In the genomic region with DNA sequence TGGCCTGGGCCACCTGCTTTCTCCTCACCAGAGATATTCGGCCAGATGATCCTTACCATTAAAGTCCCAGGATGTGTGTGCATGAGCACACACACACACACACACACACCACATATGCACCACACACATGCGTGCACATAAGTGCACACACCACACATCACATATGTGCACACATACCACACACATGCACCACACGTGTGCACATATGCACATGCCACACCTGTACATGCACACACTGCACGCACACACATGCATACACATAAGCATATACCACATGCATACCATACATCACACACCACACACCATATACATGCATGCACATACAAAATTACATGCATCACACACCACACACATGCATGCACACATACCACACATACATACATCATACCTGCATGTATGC, we compare ENCODE assay signal across 21 cellular contexts. TPM values are rescaled to one million over a fixed set of nuclear protein-coding genes. Genes with fewer than 3 reads are reported as not detected.
A peak's percentile ranks its signal among the peaks of the same experiment; 100 is the strongest.
DNase-seq lines count a peak whose midpoint lies in the region; ATAC-seq and TF ChIP-seq lines count a peak whose summit lies in the region.
"Had no signal": no experiment of that assay in that cellular context is flagged by ENCODE, and none has a peak within 500 bp of the region (broad histone marks: within the 10 kb centered on the region; RNA-seq: fewer than 3 reads in every experiment).

No MANE protein-coding gene starts in this region.

- H3K9me3 ChIP-seq in heart left ventricle (no peaks in the 10 kb centered on the region), hepatocyte (ENCODE audit: low read depth) (no peaks in the 10 kb centered on the region), stomach smooth muscle (ENCODE audit: control insufficient read depth in 2 of 2, low read length in 2 of 2) (no peaks in the 10 kb centered on the region)
- H3K9me3 ChIP-seq: lower lobe of right lung, neutrophil, prostate gland had no signal

- POLR2A ChIA-PET in WTC11 (lab: Charles Lee) = no interaction called here

- no peak overlapping the region for H3K4me2 ChIP-seq in hepatocyte
- H3K4me2 ChIP-seq: KMS-11 had no signal

- CTCF ChIA-PET in WTC11 (lab: Charles Lee) = interaction anchor here (1.4 to 1.6 kb wide), 2 partner anchors 18 to 129 kb away, joined by 3 to 4 read pairs; no protein-coding TSS in a partner anchor

- no peaks in the 10 kb centered on the region for H3K27me3 ChIP-seq in heart left ventricle
- H3K27me3 ChIP-seq in hepatocyte = no peaks in the 10 kb centered on the region
- no peaks in the 10 kb centered on the region for H3K27me3 ChIP-seq in stomach smooth muscle (ENCODE audit: control insufficient read depth in 1 of 2, insufficient read depth in 2 of 2, low read length in 2 of 2)
- H3K27me3 ChIP-seq: neutrophil had no signal

- no peak overlapping the region for H3K4me3 Mint-ChIP-seq in WTC11
- H3K4me3 Mint-ChIP-seq: activated naive CD8-positive, alpha-beta T cell treated with anti-CD3 and anti-CD28 coated beads, Interleukin-2, amount 10 ng/mL, durations not matched to agents 7 days and 5 days; activated T-cell treated with anti-CD3 and anti-CD28 coated beads, Interleukin-2, amount 50 U/mL, for 24 hours; CD8-positive, alpha-beta T cell; stimulated activated naive CD8-positive, alpha-beta T cell treated with anti-CD3 and anti-CD28 coated beads, Interleukin-15, Interleukin-2, amounts not matched to agents 100 ng/mL and 50 ng/mL, for 24 hours had no signal

- H3K4me3 ChIP-seq in heart left ventricle = no peak overlapping the region
- H3K4me3 ChIP-seq in hepatocyte = no peak overlapping the region
- no peak overlapping the region for H3K4me3 ChIP-seq in stomach smooth muscle (ENCODE audit: low read length in 2 of 2)
- H3K4me3 ChIP-seq: lower lobe of right lung, prostate gland had no signal

- ATAC-seq in heart left ventricle (no peak), left cardiac atrium (no peak), WTC11 (no peak), HG02610 (IDR thresholded peaks at IDR 0.05; ENCODE audit: unreplicated experiment) (no peak), HG02763 (IDR thresholded peaks at IDR 0.05; ENCODE audit: unreplicated experiment) (no peak)
- ATAC-seq: CD8-positive, alpha-beta T cell had no signal

- H4K20me1 ChIP-seq in hepatocyte (ENCODE audit: insufficient read depth, poor library complexity, severe bottlenecking) = no peaks in the 10 kb centered on the region

- no peak overlapping the region for H2AFZ ChIP-seq in hepatocyte

- peaks cover 18 to 74% (median 48%) of the 10 kb centered on the region in 12 donors for H3K4me1 ChIP-seq in heart left ventricle
- H3K4me1 ChIP-seq in hepatocyte (ENCODE audit: insufficient read depth) = peaks cover 43% of the 10 kb centered on the region
- peaks cover 52% of the 10 kb centered on the region for H3K4me1 ChIP-seq in stomach smooth muscle (ENCODE audit: control insufficient read depth, insufficient read depth, low read length)

- H3K9me2 ChIP-seq in hepatocyte (replicated peaks; ENCODE audit: insufficient read depth) = no peaks in the 10 kb centered on the region

- peak overlapping the region; percentile 79 to 91 (median 87) for H3K27ac ChIP-seq in heart left ventricle
- H3K27ac ChIP-seq in hepatocyte = peak overlapping the region; percentile 69
- H3K27ac ChIP-seq in stomach smooth muscle (ENCODE audit: low read length) = peak overlapping the region; percentile 56
- H3K27ac ChIP-seq: KMS-11, lower lobe of right lung, neutrophil had no signal

- H3K27ac Mint-ChIP-seq in WTC11 = peak overlapping the region; percentile 24
- H3K27ac Mint-ChIP-seq: activated naive CD8-positive, alpha-beta T cell treated with anti-CD3 and anti-CD28 coated beads, Interleukin-2, amount 10 ng/mL, durations not matched to agents 7 days and 5 days; activated T-cell treated with anti-CD3 and anti-CD28 coated beads, Interleukin-2, amount 50 U/mL, for 24 hours; CD8-positive, alpha-beta T cell; stimulated activated naive CD8-positive, alpha-beta T cell treated with anti-CD3 and anti-CD28 coated beads, Interleukin-15, Interleukin-2, amounts not matched to agents 100 ng/mL and 50 ng/mL, for 24 hours had no signal

- TF ChIP-seq CTCF in heart left ventricle (IDR thresholded peaks at IDR 0.05) (no peak), WTC11 (IDR thresholded peaks at IDR 0.05) (no peak), hepatocyte (IDR thresholded peaks at IDR 0.05; ENCODE audit: poor library complexity) (no peak)

- intact Hi-C loops in heart left ventricle (cut with DNase I) = loop anchor here in 6 of 10 donors (5.0 to 10.0 kb wide), 4 partner anchors 35 to 95 kb away; a partner anchor contains a TSS
- intact Hi-C loops in left cardiac atrium (cut with DNase I) = loop anchor here (5.0 to 10.0 kb wide), 2 partner anchors 35 to 57 kb away; no protein-coding TSS in a partner anchor

- DNase-seq in heart left ventricle (no peak), left cardiac atrium (no peak), WTC11 (ENCODE audit: low spot score) (no peak), hepatocyte (ENCODE audit: low spot score) (no peak)
- DNase-seq in activated CD4-positive, alpha-beta T cell treated with anti-CD3 and anti-CD28 coated beads, Interleukin-2, amount 50 U/mL, for 1 hour = no peak
- DNase-seq: activated CD4-positive, alpha-beta T cell treated with anti-CD3 and anti-CD28 coated beads for 48 hours; activated gamma-delta T cell; activated naive CD8-positive, alpha-beta T cell treated with anti-CD3 and anti-CD28 coated beads, Interleukin-2, amount 10 ng/mL, durations not matched to agents 7 days and 5 days; activated T-cell treated with anti-CD3 and anti-CD28 coated beads, Interleukin-2, amount 50 U/mL, for 24 hours; CD8-positive, alpha-beta T cell; cerebellar nuclear complex; HCEC 1CT; lower lobe of right lung; NCI-H1436 treated with DMSO at 0.1 percent for 48 hours had no signal

- no peak overlapping the region for H3K9ac ChIP-seq in stomach smooth muscle (ENCODE audit: low read length in 2 of 2)
- H3K9ac ChIP-seq: KMS-11 had no signal

- H3K9me3 Mint-ChIP-seq in WTC11 = peaks cover 11% of the 10 kb centered on the region
- H3K9me3 Mint-ChIP-seq: activated naive CD8-positive, alpha-beta T cell treated with anti-CD3 and anti-CD28 coated beads, Interleukin-2, amount 10 ng/mL, durations not matched to agents 7 days and 5 days; activated T-cell treated with anti-CD3 and anti-CD28 coated beads, Interleukin-2, amount 50 U/mL, for 24 hours; stimulated activated naive CD8-positive, alpha-beta T cell treated with anti-CD3 and anti-CD28 coated beads, Interleukin-15, Interleukin-2, amounts not matched to agents 100 ng/mL and 50 ng/mL, for 24 hours had no signal

- no peak for TF ChIP-seq POLR2A in heart left ventricle (IDR thresholded peaks at IDR 0.05)

- peaks cover 30% of the 10 kb centered on the region for H3K4me1 Mint-ChIP-seq in WTC11

- WGBS in heart left ventricle, 4 donors = 71 to 75% (median 73%) methylated on average over 4 of the region's 4 CpGs
- 89% methylated on average over 4 of the region's 4 CpGs for WGBS in hepatocyte (ENCODE audit: low lambda C conversion rate, missing lambda C conversion rate)

- H3K36me3 ChIP-seq in heart left ventricle (no peaks in the 10 kb centered on the region), hepatocyte (replicated peaks; ENCODE audit: insufficient read depth, low read depth) (no peaks in the 10 kb centered on the region), stomach smooth muscle (ENCODE audit: control insufficient read depth in 2 of 2, insufficient read depth in 2 of 2, low read length in 2 of 2) (no peaks in the 10 kb centered on the region)
- H3K36me3 ChIP-seq: lower lobe of right lung, neutrophil, prostate gland had no signal

- no peaks in the 10 kb centered on the region for H3K27me3 Mint-ChIP-seq in WTC11 (ENCODE audit: low read depth)
- H3K27me3 Mint-ChIP-seq: activated T-cell treated with anti-CD3 and anti-CD28 coated beads, Interleukin-2, amount 50 U/mL, for 24 hours had no signal

- no peaks in the 10 kb centered on the region for H3K79me2 ChIP-seq in hepatocyte

- peaks cover 9% of the 10 kb centered on the region; the same call in 1 of the 2 replicates for H3K36me3 Mint-ChIP-seq in WTC11
- H3K36me3 Mint-ChIP-seq: CD8-positive, alpha-beta T cell had no signal

TF ChIP-seq in WTC11, 78 proteins besides CTCF, POLR2A, EP300 and RAD21 (continues in another document):
- TF ChIP-seq, protein P1, sequence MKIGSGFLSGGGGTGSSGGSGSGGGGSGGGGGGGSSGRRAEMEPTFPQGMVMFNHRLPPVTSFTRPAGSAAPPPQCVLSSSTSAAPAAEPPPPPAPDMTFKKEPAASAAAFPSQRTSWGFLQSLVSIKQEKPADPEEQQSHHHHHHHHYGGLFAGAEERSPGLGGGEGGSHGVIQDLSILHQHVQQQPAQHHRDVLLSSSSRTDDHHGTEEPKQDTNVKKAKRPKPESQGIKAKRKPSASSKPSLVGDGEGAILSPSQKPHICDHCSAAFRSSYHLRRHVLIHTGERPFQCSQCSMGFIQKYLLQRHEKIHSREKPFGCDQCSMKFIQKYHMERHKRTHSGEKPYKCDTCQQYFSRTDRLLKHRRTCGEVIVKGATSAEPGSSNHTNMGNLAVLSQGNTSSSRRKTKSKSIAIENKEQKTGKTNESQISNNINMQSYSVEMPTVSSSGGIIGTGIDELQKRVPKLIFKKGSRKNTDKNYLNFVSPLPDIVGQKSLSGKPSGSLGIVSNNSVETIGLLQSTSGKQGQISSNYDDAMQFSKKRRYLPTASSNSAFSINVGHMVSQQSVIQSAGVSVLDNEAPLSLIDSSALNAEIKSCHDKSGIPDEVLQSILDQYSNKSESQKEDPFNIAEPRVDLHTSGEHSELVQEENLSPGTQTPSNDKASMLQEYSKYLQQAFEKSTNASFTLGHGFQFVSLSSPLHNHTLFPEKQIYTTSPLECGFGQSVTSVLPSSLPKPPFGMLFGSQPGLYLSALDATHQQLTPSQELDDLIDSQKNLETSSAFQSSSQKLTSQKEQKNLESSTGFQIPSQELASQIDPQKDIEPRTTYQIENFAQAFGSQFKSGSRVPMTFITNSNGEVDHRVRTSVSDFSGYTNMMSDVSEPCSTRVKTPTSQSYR (CRISPR knock-in tag; IDR thresholded peaks at IDR 0.05) = no peak
- no peak for TF ChIP-seq FOXK1 (CRISPR knock-in tag; IDR thresholded peaks at IDR 0.05)
- TF ChIP-seq NR3C1 (CRISPR knock-in tag; conservative IDR thresholded peaks at IDR 0.05; ENCODE audit: low read depth) = no peak
- no peak for TF ChIP-seq EMX1 (CRISPR knock-in tag; IDR thresholded peaks at IDR 0.05)
- TF ChIP-seq, protein P2, sequence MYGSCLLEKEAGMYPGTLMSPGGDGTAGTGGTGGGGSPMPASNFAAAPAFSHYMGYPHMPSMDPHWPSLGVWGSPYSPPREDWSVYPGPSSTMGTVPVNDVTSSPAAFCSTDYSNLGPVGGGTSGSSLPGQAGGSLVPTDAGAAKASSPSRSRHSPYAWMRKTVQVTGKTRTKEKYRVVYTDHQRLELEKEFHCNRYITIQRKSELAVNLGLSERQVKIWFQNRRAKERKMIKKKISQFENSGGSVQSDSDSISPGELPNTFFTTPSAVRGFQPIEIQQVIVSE (CRISPR knock-in tag; IDR thresholded peaks at IDR 0.05; ENCODE audit: borderline replicate concordance) = no peak
- no peak for TF ChIP-seq PRRX2 (CRISPR knock-in tag; IDR thresholded peaks at IDR 0.05)

RNA-seq across cellular contexts. Expression of a gene that starts 38.7 kb away (rescaled TPM):
- 1,000 to 10,000 TPM in 7 of 9 donors, 100 to 1,000 TPM in 2; 602 to 2,166 (median 1,938) TPM for total RNA-seq in heart left ventricle
- polyA plus RNA-seq in heart left ventricle = 1,000 to 10,000 TPM; 3,067 to 3,426 TPM
- total RNA-seq in left cardiac atrium = 1,000 to 10,000 TPM; 1,877 to 1,963 TPM
- total RNA-seq in WTC11 (2021) = 3,135 to 3,488 TPM (median 3,463 TPM) in 3 replicates
- total RNA-seq in hepatocyte = 1,119 and 1,301 TPM in 2 replicates
- 1,011 and 1,060 TPM in 2 replicates for polyA plus RNA-seq in hepatocyte
